ENCODE assay signal across 1 cellular context in the genomic region with DNA sequence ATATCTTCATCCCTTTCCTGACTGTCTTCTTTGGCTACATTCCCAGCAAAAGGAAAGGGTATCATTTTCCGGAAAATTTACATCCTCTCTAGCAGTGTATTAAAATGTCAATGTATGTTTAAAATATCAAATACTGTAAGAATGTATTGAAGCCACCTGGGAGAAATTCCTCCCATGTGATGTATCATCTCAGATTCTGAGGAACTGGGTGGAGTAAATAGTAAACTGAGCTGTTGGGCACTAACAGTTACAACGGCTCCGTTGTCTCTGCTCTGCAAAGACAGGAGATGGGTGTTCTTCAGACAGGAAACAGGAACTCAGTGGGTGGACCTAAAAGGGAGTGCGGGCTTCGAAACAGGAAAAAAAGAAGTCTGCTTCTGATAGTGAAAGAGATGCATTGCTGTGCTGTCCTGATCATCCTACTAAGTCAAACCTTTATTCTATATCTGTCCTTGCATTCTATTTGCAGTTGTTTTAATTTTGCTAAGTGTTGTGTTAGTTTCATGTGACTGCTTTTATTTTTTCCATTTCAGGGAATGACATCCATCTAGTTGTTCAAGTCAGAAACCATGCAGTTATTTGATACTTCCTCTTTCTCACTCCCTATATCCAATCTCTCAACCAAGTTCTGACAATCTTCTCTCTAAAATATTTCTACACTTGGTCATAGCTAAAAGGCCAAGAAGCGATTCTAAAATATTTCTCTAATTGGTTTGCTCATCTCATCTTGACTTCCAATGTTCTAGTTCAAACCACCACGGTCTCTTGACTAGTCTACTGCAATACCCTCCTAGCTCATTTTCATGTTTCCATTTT.
A peak's percentile ranks its signal among the peaks of the same experiment; 100 is the strongest.
TF ChIP-seq lines count a peak whose summit lies in the region.

No MANE protein-coding gene starts in this region.

TF ChIP-seq in K562, 482 proteins besides CTCF, POLR2A, EP300 and RAD21 (continued from another document and continues in another):
- TF ChIP-seq, protein P1, sequence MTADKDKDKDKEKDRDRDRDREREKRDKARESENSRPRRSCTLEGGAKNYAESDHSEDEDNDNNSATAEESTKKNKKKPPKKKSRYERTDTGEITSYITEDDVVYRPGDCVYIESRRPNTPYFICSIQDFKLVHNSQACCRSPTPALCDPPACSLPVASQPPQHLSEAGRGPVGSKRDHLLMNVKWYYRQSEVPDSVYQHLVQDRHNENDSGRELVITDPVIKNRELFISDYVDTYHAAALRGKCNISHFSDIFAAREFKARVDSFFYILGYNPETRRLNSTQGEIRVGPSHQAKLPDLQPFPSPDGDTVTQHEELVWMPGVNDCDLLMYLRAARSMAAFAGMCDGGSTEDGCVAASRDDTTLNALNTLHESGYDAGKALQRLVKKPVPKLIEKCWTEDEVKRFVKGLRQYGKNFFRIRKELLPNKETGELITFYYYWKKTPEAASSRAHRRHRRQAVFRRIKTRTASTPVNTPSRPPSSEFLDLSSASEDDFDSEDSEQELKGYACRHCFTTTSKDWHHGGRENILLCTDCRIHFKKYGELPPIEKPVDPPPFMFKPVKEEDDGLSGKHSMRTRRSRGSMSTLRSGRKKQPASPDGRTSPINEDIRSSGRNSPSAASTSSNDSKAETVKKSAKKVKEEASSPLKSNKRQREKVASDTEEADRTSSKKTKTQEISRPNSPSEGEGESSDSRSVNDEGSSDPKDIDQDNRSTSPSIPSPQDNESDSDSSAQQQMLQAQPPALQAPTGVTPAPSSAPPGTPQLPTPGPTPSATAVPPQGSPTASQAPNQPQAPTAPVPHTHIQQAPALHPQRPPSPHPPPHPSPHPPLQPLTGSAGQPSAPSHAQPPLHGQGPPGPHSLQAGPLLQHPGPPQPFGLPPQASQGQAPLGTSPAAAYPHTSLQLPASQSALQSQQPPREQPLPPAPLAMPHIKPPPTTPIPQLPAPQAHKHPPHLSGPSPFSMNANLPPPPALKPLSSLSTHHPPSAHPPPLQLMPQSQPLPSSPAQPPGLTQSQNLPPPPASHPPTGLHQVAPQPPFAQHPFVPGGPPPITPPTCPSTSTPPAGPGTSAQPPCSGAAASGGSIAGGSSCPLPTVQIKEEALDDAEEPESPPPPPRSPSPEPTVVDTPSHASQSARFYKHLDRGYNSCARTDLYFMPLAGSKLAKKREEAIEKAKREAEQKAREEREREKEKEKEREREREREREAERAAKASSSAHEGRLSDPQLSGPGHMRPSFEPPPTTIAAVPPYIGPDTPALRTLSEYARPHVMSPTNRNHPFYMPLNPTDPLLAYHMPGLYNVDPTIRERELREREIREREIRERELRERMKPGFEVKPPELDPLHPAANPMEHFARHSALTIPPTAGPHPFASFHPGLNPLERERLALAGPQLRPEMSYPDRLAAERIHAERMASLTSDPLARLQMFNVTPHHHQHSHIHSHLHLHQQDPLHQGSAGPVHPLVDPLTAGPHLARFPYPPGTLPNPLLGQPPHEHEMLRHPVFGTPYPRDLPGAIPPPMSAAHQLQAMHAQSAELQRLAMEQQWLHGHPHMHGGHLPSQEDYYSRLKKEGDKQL (CRISPR knock-in tag; IDR thresholded peaks at IDR 0.05; ENCODE audit: borderline replicate concordance), result no peak
- TF ChIP-seq, protein P2, sequence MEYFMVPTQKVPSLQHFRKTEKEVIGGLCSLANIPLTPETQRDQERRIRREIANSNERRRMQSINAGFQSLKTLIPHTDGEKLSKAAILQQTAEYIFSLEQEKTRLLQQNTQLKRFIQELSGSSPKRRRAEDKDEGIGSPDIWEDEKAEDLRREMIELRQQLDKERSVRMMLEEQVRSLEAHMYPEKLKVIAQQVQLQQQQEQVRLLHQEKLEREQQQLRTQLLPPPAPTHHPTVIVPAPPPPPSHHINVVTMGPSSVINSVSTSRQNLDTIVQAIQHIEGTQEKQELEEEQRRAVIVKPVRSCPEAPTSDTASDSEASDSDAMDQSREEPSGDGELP (CRISPR knock-in tag; IDR thresholded peaks at IDR 0.05; ENCODE audit: borderline replicate concordance), result no peak
- peak; percentile 45; the same call in 1 of the 2 replicates for TF ChIP-seq FOXM1 (IDR thresholded peaks at IDR 0.05; ENCODE audit: low read depth)
- TF ChIP-seq FOXM1 (CRISPR knock-in tag; IDR thresholded peaks at IDR 0.05; ENCODE audit: low read depth), result no peak
- TF ChIP-seq BCL6 (CRISPR knock-in tag; IDR thresholded peaks at IDR 0.05), result no peak
- TF ChIP-seq, protein P3, sequence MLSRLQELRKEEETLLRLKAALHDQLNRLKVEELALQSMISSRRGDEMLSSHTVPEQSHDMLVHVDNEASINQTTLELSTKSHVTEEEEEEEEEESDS (CRISPR knock-in tag; IDR thresholded peaks at IDR 0.05), result no peak
- TF ChIP-seq CBX2 (IDR thresholded peaks at IDR 0.05; ENCODE audit: insufficient read depth, low read length, poor library complexity, severe bottlenecking), result no peak
- no peak for TF ChIP-seq HCFC1 (IDR thresholded peaks at IDR 0.05; ENCODE audit: low read depth, low read length)
- TF ChIP-seq, protein P4, sequence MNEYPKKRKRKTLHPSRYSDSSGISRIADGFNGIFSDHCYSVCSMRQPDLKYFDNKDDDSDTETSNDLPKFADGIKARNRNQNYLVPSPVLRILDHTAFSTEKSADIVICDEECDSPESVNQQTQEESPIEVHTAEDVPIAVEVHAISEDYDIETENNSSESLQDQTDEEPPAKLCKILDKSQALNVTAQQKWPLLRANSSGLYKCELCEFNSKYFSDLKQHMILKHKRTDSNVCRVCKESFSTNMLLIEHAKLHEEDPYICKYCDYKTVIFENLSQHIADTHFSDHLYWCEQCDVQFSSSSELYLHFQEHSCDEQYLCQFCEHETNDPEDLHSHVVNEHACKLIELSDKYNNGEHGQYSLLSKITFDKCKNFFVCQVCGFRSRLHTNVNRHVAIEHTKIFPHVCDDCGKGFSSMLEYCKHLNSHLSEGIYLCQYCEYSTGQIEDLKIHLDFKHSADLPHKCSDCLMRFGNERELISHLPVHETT (CRISPR knock-in tag; conservative IDR thresholded peaks at IDR 0.05 in 1 of 2, IDR thresholded peaks at IDR 0.05 in 1 of 2), result no peak; a peak in 1 of 4 replicates
- TF ChIP-seq ZNF24 (IDR thresholded peaks at IDR 0.05), result no peak
- no peak for TF ChIP-seq ZNF324 (CRISPR knock-in tag; IDR thresholded peaks at IDR 0.05)
- TF ChIP-seq MAFK (IDR thresholded peaks at IDR 0.05; ENCODE audit: low read length), result no peak
- no peak for TF ChIP-seq JUNB (CRISPR knock-in tag; conservative IDR thresholded peaks at IDR 0.05)
- no peak for TF ChIP-seq NFXL1 (CRISPR knock-in tag; IDR thresholded peaks at IDR 0.05)
- no peak for TF ChIP-seq MIER1 (IDR thresholded peaks at IDR 0.05; ENCODE audit: low read depth)
- TF ChIP-seq, protein P5, sequence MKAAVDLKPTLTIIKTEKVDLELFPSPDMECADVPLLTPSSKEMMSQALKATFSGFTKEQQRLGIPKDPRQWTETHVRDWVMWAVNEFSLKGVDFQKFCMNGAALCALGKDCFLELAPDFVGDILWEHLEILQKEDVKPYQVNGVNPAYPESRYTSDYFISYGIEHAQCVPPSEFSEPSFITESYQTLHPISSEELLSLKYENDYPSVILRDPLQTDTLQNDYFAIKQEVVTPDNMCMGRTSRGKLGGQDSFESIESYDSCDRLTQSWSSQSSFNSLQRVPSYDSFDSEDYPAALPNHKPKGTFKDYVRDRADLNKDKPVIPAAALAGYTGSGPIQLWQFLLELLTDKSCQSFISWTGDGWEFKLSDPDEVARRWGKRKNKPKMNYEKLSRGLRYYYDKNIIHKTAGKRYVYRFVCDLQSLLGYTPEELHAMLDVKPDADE (conservative IDR thresholded peaks at IDR 0.05; ENCODE audit: control insufficient read depth, low read depth, low read length), result no peak
- TF ChIP-seq STAT5B (CRISPR knock-in tag; IDR thresholded peaks at IDR 0.05), result no peak
- peak; percentile 41 for TF ChIP-seq KDM5B (IDR thresholded peaks at IDR 0.05; ENCODE audit: insufficient replicate concordance, low read depth, low read length)
- TF ChIP-seq SMARCB1 (IDR thresholded peaks at IDR 0.05; ENCODE audit: insufficient read length, low read depth), result peak; percentile 58
- TF ChIP-seq, protein P6, sequence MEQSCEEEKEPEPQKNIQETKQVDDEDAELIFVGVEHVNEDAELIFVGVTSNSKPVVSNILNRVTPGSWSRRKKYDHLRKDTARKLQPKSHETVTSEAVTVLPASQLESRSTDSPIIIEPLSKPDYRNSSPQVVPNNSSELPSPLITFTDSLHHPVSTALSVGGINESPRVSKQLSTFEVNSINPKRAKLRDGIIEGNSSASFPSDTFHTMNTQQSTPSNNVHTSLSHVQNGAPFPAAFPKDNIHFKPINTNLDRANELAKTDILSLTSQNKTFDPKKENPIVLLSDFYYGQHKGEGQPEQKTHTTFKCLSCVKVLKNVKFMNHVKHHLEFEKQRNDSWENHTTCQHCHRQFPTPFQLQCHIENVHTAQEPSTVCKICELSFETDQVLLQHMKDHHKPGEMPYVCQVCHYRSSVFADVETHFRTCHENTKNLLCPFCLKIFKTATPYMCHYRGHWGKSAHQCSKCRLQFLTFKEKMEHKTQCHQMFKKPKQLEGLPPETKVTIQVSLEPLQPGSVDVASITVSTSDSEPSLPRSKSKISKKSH (CRISPR knock-in tag; IDR thresholded peaks at IDR 0.05), result no peak
- TF ChIP-seq SIX5 (IDR thresholded peaks at IDR 0.05; ENCODE audit: borderline replicate concordance in 1 of 2, insufficient read depth in 1 of 2, low read depth in 1 of 2, low read length in 2 of 2), result no peak
- no peak for TF ChIP-seq MTA3 (IDR thresholded peaks at IDR 0.05; ENCODE audit: borderline replicate concordance)
- no peak for TF ChIP-seq MEF2D (tag; conservative IDR thresholded peaks at IDR 0.05; ENCODE audit: low read depth)
- peak; percentile 87 for TF ChIP-seq GABPA (tag; conservative IDR thresholded peaks at IDR 0.05; ENCODE audit: low read depth)
- no peak for TF ChIP-seq NR3C1 (CRISPR knock-in tag; IDR thresholded peaks at IDR 0.05)
- no peak for TF ChIP-seq DMBX1 (CRISPR knock-in tag; IDR thresholded peaks at IDR 0.05; ENCODE audit: borderline replicate concordance)
- TF ChIP-seq, protein P7, sequence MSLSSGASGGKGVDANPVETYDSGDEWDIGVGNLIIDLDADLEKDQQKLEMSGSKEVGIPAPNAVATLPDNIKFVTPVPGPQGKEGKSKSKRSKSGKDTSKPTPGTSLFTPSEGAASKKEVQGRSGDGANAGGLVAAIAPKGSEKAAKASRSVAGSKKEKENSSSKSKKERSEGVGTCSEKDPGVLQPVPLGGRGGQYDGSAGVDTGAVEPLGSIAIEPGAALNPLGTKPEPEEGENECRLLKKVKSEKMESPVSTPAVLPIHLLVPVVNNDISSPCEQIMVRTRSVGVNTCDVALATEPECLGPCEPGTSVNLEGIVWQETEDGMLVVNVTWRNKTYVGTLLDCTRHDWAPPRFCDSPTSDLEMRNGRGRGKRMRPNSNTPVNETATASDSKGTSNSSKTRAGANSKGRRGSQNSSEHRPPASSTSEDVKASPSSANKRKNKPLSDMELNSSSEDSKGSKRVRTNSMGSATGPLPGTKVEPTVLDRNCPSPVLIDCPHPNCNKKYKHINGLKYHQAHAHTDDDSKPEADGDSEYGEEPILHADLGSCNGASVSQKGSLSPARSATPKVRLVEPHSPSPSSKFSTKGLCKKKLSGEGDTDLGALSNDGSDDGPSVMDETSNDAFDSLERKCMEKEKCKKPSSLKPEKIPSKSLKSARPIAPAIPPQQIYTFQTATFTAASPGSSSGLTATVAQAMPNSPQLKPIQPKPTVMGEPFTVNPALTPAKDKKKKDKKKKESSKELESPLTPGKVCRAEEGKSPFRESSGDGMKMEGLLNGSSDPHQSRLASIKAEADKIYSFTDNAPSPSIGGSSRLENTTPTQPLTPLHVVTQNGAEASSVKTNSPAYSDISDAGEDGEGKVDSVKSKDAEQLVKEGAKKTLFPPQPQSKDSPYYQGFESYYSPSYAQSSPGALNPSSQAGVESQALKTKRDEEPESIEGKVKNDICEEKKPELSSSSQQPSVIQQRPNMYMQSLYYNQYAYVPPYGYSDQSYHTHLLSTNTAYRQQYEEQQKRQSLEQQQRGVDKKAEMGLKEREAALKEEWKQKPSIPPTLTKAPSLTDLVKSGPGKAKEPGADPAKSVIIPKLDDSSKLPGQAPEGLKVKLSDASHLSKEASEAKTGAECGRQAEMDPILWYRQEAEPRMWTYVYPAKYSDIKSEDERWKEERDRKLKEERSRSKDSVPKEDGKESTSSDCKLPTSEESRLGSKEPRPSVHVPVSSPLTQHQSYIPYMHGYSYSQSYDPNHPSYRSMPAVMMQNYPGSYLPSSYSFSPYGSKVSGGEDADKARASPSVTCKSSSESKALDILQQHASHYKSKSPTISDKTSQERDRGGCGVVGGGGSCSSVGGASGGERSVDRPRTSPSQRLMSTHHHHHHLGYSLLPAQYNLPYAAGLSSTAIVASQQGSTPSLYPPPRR (CRISPR knock-in tag; IDR thresholded peaks at IDR 0.05; ENCODE audit: borderline replicate concordance), result no peak
- TF ChIP-seq, protein P8, sequence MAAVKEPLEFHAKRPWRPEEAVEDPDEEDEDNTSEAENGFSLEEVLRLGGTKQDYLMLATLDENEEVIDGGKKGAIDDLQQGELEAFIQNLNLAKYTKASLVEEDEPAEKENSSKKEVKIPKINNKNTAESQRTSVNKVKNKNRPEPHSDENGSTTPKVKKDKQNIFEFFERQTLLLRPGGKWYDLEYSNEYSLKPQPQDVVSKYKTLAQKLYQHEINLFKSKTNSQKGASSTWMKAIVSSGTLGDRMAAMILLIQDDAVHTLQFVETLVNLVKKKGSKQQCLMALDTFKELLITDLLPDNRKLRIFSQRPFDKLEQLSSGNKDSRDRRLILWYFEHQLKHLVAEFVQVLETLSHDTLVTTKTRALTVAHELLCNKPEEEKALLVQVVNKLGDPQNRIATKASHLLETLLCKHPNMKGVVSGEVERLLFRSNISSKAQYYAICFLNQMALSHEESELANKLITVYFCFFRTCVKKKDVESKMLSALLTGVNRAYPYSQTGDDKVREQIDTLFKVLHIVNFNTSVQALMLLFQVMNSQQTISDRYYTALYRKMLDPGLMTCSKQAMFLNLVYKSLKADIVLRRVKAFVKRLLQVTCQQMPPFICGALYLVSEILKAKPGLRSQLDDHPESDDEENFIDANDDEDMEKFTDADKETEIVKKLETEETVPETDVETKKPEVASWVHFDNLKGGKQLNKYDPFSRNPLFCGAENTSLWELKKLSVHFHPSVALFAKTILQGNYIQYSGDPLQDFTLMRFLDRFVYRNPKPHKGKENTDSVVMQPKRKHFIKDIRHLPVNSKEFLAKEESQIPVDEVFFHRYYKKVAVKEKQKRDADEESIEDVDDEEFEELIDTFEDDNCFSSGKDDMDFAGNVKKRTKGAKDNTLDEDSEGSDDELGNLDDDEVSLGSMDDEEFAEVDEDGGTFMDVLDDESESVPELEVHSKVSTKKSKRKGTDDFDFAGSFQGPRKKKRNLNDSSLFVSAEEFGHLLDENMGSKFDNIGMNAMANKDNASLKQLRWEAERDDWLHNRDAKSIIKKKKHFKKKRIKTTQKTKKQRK (IDR thresholded peaks at IDR 0.05; ENCODE audit: borderline replicate concordance, low read depth, low read length), result no peak
- no peak for TF ChIP-seq FOXJ3 (CRISPR knock-in tag; IDR thresholded peaks at IDR 0.05)
- TF ChIP-seq XRCC3 (IDR thresholded peaks at IDR 0.05), result no peak
